In genomic region chr17:79699386-79700036, GRCh38 we compare ENCODE assay signal across 31 cellular contexts. TPM values are rescaled to one million over a fixed set of nuclear protein-coding genes. Genes with fewer than 3 reads are reported as not detected.
DNase-seq lines count a peak whose midpoint lies in the region; ATAC-seq, FAIRE-seq and TF ChIP-seq lines count a peak whose summit lies in the region.
"Had no signal": no experiment of that assay in that cellular context is flagged by ENCODE, and none has a peak within 500 bp of the region (broad histone marks: within the 10 kb centered on the region; RNA-seq: fewer than 3 reads in every experiment).

No MANE protein-coding gene starts in this region.

- peaks cover 7% of the 10 kb centered on the region for H3K27me3 Mint-ChIP-seq in activated CD8-positive, alpha-beta T cell treated with anti-CD3 and anti-CD28 coated beads, Interleukin-2, amount 10 ng/mL, durations not matched to agents 7 days and 5 days (ENCODE audit: low read depth)
- H3K27me3 Mint-ChIP-seq in naive thymus-derived CD4-positive, alpha-beta T cell = peaks cover 10 to 31% (median 21%) of the 10 kb centered on the region in 5 donors
- peaks cover 17% of the 10 kb centered on the region for H3K27me3 Mint-ChIP-seq in activated CD8-positive, alpha-beta memory T cell treated with anti-CD3 and anti-CD28 coated beads, Interleukin-2, amount 10 ng/mL, durations not matched to agents 7 days and 5 days

- H3K27me3 ChIP-seq in naive thymus-derived CD4-positive, alpha-beta T cell (ENCODE audit: control insufficient read depth in 2 of 2, insufficient read depth in 2 of 2, low read length in 2 of 2) = no peaks in the 10 kb centered on the region
- H3K27me3 ChIP-seq: uterus had no signal

- FAIRE-seq in GM12891 (lab: Jason Lieb, UNC) (peak; percentile 5), HTR-8/SVneo (lab: Jason Lieb, UNC) (peak; percentile 78)
- FAIRE-seq: keratinocyte, RCC 7860 had no signal

- no peaks in the 10 kb centered on the region for H3K9me3 ChIP-seq in naive thymus-derived CD4-positive, alpha-beta T cell (ENCODE audit: control insufficient read depth in 2 of 3, low read length in 3 of 3)
- H3K9me3 ChIP-seq: adrenal gland, body of pancreas, MG63, right atrium auricular region, SJCRH30, thoracic aorta, uterus had no signal

- intact Hi-C loops in naive thymus-derived CD4-positive, alpha-beta T cell (cut with micrococcal nuclease) = loop anchor here in 1 of 2 donors (10.0 kb wide), 1 partner anchor 615 kb away; no protein-coding TSS in a partner anchor

- DNase-seq in GM12891 (ENCODE audit: insufficient read length, low spot score) (no peak), HTR-8/SVneo (ENCODE audit: insufficient read length, low spot score) (no peak)
- DNase-seq in activated CD8-positive, alpha-beta T cell treated with anti-CD3 and anti-CD28 coated beads, Interleukin-2, amount 10 ng/mL, durations not matched to agents 7 days and 5 days = no peak
- no peak for DNase-seq in naive thymus-derived CD4-positive, alpha-beta T cell
- no peak for DNase-seq in activated CD8-positive, alpha-beta memory T cell treated with anti-CD3 and anti-CD28 coated beads, Interleukin-2, amount 10 ng/mL, durations not matched to agents 7 days and 5 days
- DNase-seq: activated CD4-positive, CD25-positive, alpha-beta regulatory T cell treated with anti-CD3 and anti-CD28 coated beads, Interleukin-2, amount 50 U/mL, for 72 hours; activated naive CD4-positive, alpha-beta T cell treated with anti-CD3 and anti-CD28 coated beads for 36 hours; activated T-cell treated with anti-CD3 and anti-CD28 coated beads, Interleukin-2, amount 50 U/mL, for 72 hours; adrenal gland; body of pancreas; CD4-positive, CD25-positive, alpha-beta regulatory T cell; MG63; NCI-H1105 treated with DMSO at 0.1 percent for 48 hours; NCI-H2029 treated with DMSO at 0.1 percent for 48 hours; NCI-H226; SJCRH30; stimulated activated CD4-positive, alpha-beta T cell treated with anti-CD3 and anti-CD28 coated beads, Interleukin-4, amount 100 ng/mL, for 24 hours; T-cell; uterus had no signal

- H3K4me3 ChIP-seq in naive thymus-derived CD4-positive, alpha-beta T cell (ENCODE audit: low read length) = no peak overlapping the region
- H3K4me3 ChIP-seq: adrenal gland, body of pancreas, MG63, right atrium auricular region, SJCRH30, thoracic aorta, uterus had no signal

- H3K36me3 ChIP-seq in naive thymus-derived CD4-positive, alpha-beta T cell (ENCODE audit: control insufficient read depth in 2 of 3, insufficient read depth in 3 of 3, low read length in 3 of 3) = no peaks in the 10 kb centered on the region
- H3K36me3 ChIP-seq: adrenal gland, MG63, right atrium auricular region, SJCRH30, thoracic aorta, uterus had no signal

- no peaks in the 10 kb centered on the region for H3K4me1 ChIP-seq in naive thymus-derived CD4-positive, alpha-beta T cell (ENCODE audit: control insufficient read depth in 2 of 2, insufficient read depth in 2 of 2, low read length in 2 of 2)
- H3K4me1 ChIP-seq: parathyroid adenoma, uterus had no signal

- CTCF ChIA-PET in activated CD8-positive, alpha-beta T cell treated with anti-CD3 and anti-CD28 coated beads, Interleukin-2, amount 10 ng/mL, durations not matched to agents 7 days and 5 days (lab: Charles Lee) = no interaction called here
- CTCF ChIA-PET in naive thymus-derived CD4-positive, alpha-beta T cell (lab: Charles Lee) = no interaction called here
- CTCF ChIA-PET in activated CD8-positive, alpha-beta memory T cell treated with anti-CD3 and anti-CD28 coated beads, Interleukin-2, amount 10 ng/mL, durations not matched to agents 7 days and 5 days (lab: Charles Lee) = interaction anchor here (1.9 kb wide), 1 partner anchor 9 kb away, joined by 4 read pairs; no protein-coding TSS in a partner anchor

- no peaks in the 10 kb centered on the region for H3K9me3 Mint-ChIP-seq in activated CD8-positive, alpha-beta T cell treated with anti-CD3 and anti-CD28 coated beads, Interleukin-2, amount 10 ng/mL, durations not matched to agents 7 days and 5 days (ENCODE audit: insufficient read depth)
- H3K9me3 Mint-ChIP-seq in naive thymus-derived CD4-positive, alpha-beta T cell = peaks cover 0 to 3% (median 0%) of the 10 kb centered on the region in 11 donors
- H3K9me3 Mint-ChIP-seq in activated CD8-positive, alpha-beta memory T cell treated with anti-CD3 and anti-CD28 coated beads, Interleukin-2, amount 10 ng/mL, durations not matched to agents 7 days and 5 days (ENCODE audit: low read depth) = no peaks in the 10 kb centered on the region
- H3K9me3 Mint-ChIP-seq: activated naive CD4-positive, alpha-beta T cell treated with anti-CD3 and anti-CD28 coated beads for 36 hours; activated T-cell treated with anti-CD3 and anti-CD28 coated beads, Interleukin-2, amount 50 U/mL, for 72 hours; CD4-positive, CD25-positive, alpha-beta regulatory T cell; stimulated activated memory B cell treated with anti-CD40 and anti-IgM and Interleukin-4, amounts not matched to agents 10 μg/mL and 1 μg/mL and 100 μg/mL, for 72 hours; T-cell had no signal

- peak; percentile 28 for ATAC-seq in activated CD8-positive, alpha-beta T cell treated with anti-CD3 and anti-CD28 coated beads, Interleukin-2, amount 10 ng/mL, durations not matched to agents 7 days and 5 days
- ATAC-seq in naive thymus-derived CD4-positive, alpha-beta T cell = peak; percentile 18
- ATAC-seq in HG03039 (IDR thresholded peaks at IDR 0.05; ENCODE audit: unreplicated experiment) (no peak), GM18909 (IDR thresholded peaks at IDR 0.05; ENCODE audit: poor library complexity, unreplicated experiment) (no peak), GM18511 (IDR thresholded peaks at IDR 0.05; ENCODE audit: unreplicated experiment) (no peak)
- no peak for ATAC-seq in activated CD8-positive, alpha-beta memory T cell treated with anti-CD3 and anti-CD28 coated beads, Interleukin-2, amount 10 ng/mL, durations not matched to agents 7 days and 5 days
- ATAC-seq: activated T-cell treated with anti-CD3 and anti-CD28 coated beads, Interleukin-2, amount 50 U/mL, for 72 hours; body of pancreas; stimulated activated memory B cell treated with anti-CD40 and anti-IgM and Interleukin-4, amounts not matched to agents 10 μg/mL and 1 μg/mL and 100 μg/mL, for 72 hours had no signal

- no peak for TF ChIP-seq POLR2A in GM12891 (IDR thresholded peaks at IDR 0.05; ENCODE audit: low read depth, low read length)

- no peaks in the 10 kb centered on the region for H3K36me3 Mint-ChIP-seq in activated CD8-positive, alpha-beta T cell treated with anti-CD3 and anti-CD28 coated beads, Interleukin-2, amount 10 ng/mL, durations not matched to agents 7 days and 5 days (ENCODE audit: low read depth)
- no peaks in the 10 kb centered on the region for H3K36me3 Mint-ChIP-seq in naive thymus-derived CD4-positive, alpha-beta T cell
- H3K36me3 Mint-ChIP-seq in activated CD8-positive, alpha-beta memory T cell treated with anti-CD3 and anti-CD28 coated beads, Interleukin-2, amount 10 ng/mL, durations not matched to agents 7 days and 5 days = no peaks in the 10 kb centered on the region
- H3K36me3 Mint-ChIP-seq: CD4-positive, CD25-positive, alpha-beta regulatory T cell; stimulated activated memory B cell treated with anti-CD40 and anti-IgM and Interleukin-4, amounts not matched to agents 10 μg/mL and 1 μg/mL and 100 μg/mL, for 72 hours; T-cell had no signal

- H3K27ac Mint-ChIP-seq in activated CD8-positive, alpha-beta T cell treated with anti-CD3 and anti-CD28 coated beads, Interleukin-2, amount 10 ng/mL, durations not matched to agents 7 days and 5 days = no peak overlapping the region
- no peak overlapping the region for H3K27ac Mint-ChIP-seq in naive thymus-derived CD4-positive, alpha-beta T cell
- no peak overlapping the region for H3K27ac Mint-ChIP-seq in activated CD8-positive, alpha-beta memory T cell treated with anti-CD3 and anti-CD28 coated beads, Interleukin-2, amount 10 ng/mL, durations not matched to agents 7 days and 5 days
- H3K27ac Mint-ChIP-seq: activated naive CD4-positive, alpha-beta T cell treated with anti-CD3 and anti-CD28 coated beads for 36 hours; activated T-cell treated with anti-CD3 and anti-CD28 coated beads, Interleukin-2, amount 50 U/mL, for 72 hours; CD4-positive, CD25-positive, alpha-beta regulatory T cell; stimulated activated memory B cell treated with anti-CD40 and anti-IgM and Interleukin-4, amounts not matched to agents 10 μg/mL and 1 μg/mL and 100 μg/mL, for 72 hours; T-cell had no signal

- POLR2A ChIA-PET in activated CD8-positive, alpha-beta T cell treated with anti-CD3 and anti-CD28 coated beads, Interleukin-2, amount 10 ng/mL, durations not matched to agents 7 days and 5 days (lab: Charles Lee) = no interaction called here
- POLR2A ChIA-PET in naive thymus-derived CD4-positive, alpha-beta T cell (lab: Charles Lee) = no interaction called here

- H3K27ac ChIP-seq in naive thymus-derived CD4-positive, alpha-beta T cell (ENCODE audit: low read depth, low read length) = no peak overlapping the region
- H3K27ac ChIP-seq: adrenal gland, body of pancreas, parathyroid adenoma, right atrium auricular region, SJCRH30, thoracic aorta, uterus had no signal

- no peaks in the 10 kb centered on the region for H3K4me1 Mint-ChIP-seq in activated CD8-positive, alpha-beta T cell treated with anti-CD3 and anti-CD28 coated beads, Interleukin-2, amount 10 ng/mL, durations not matched to agents 7 days and 5 days (ENCODE audit: low read depth)
- peaks cover 0 to 15% (median 5%) of the 10 kb centered on the region in 7 donors for H3K4me1 Mint-ChIP-seq in naive thymus-derived CD4-positive, alpha-beta T cell
- H3K4me1 Mint-ChIP-seq in activated CD8-positive, alpha-beta memory T cell treated with anti-CD3 and anti-CD28 coated beads, Interleukin-2, amount 10 ng/mL, durations not matched to agents 7 days and 5 days = no peaks in the 10 kb centered on the region

- no peak overlapping the region for H3K4me3 Mint-ChIP-seq in activated CD8-positive, alpha-beta T cell treated with anti-CD3 and anti-CD28 coated beads, Interleukin-2, amount 10 ng/mL, durations not matched to agents 7 days and 5 days
- H3K4me3 Mint-ChIP-seq in naive thymus-derived CD4-positive, alpha-beta T cell = no peak overlapping the region
- no peak overlapping the region for H3K4me3 Mint-ChIP-seq in activated CD8-positive, alpha-beta memory T cell treated with anti-CD3 and anti-CD28 coated beads, Interleukin-2, amount 10 ng/mL, durations not matched to agents 7 days and 5 days
- H3K4me3 Mint-ChIP-seq: activated naive CD4-positive, alpha-beta T cell treated with anti-CD3 and anti-CD28 coated beads for 36 hours; activated T-cell treated with anti-CD3 and anti-CD28 coated beads, Interleukin-2, amount 50 U/mL, for 72 hours; CD4-positive, CD25-positive, alpha-beta regulatory T cell; stimulated activated memory B cell treated with anti-CD40 and anti-IgM and Interleukin-4, amounts not matched to agents 10 μg/mL and 1 μg/mL and 100 μg/mL, for 72 hours; T-cell had no signal

TF ChIP-seq in GM12891, 5 proteins besides CTCF, POLR2A, EP300 and RAD21 (continues in another document):
- TF ChIP-seq POLR2AphosphoS5 (IDR thresholded peaks at IDR 0.05; ENCODE audit: low read depth, low read length) = no peak

RNA-seq across cellular contexts. Expression of gene ENPP7, which starts 31.2 kb away (rescaled TPM):
- 0.14 TPM for polyA plus RNA-seq in GM12891 (2012; ENCODE audit: low read depth, missing spikeins)
- total RNA-seq in activated CD8-positive, alpha-beta T cell treated with anti-CD3 and anti-CD28 coated beads, Interleukin-2, amount 10 ng/mL, durations not matched to agents 7 days and 5 days = under 1 TPM in 1 of 2 experiments, not detected in 1; 0.13 TPM
- total RNA-seq in naive thymus-derived CD4-positive, alpha-beta T cell = not detected
- polyA plus RNA-seq in naive thymus-derived CD4-positive, alpha-beta T cell = under 1 TPM in 1 of 2 donors, not detected in 1; 0.12 TPM
- total RNA-seq in activated CD8-positive, alpha-beta memory T cell treated with anti-CD3 and anti-CD28 coated beads, Interleukin-2, amount 10 ng/mL, durations not matched to agents 7 days and 5 days = under 1 TPM; 0.23 TPM
- total RNA-seq: activated naive CD4-positive, alpha-beta T cell treated with anti-CD3 and anti-CD28 coated beads for 36 hours; activated T-cell treated with anti-CD3 and anti-CD28 coated beads, Interleukin-2, amount 50 U/mL, for 72 hours; adrenal gland; body of pancreas; CD4-positive, CD25-positive, alpha-beta regulatory T cell; cerebellum; Daoy; right atrium auricular region; SJCRH30; thoracic aorta; uterus had no signal
- polyA plus RNA-seq: adrenal gland, keratinocyte, neural cell had no signal

Comparison
In these comparisons a context has a peak if more than half of its experiments do, and no peak if none do; other contexts are left out.
1. ATAC-seq: peak in activated CD8-positive, alpha-beta T cell treated with anti-CD3 and anti-CD28 coated beads, Interleukin-2, amount 10 ng/mL, durations not matched to agents 7 days and 5 days (single experiment) and naive thymus-derived CD4-positive, alpha-beta T cell (single experiment); none in HG03039 (single experiment), GM18909 (single experiment), GM18511 (single experiment) and activated CD8-positive, alpha-beta memory T cell treated with anti-CD3 and anti-CD28 coated beads, Interleukin-2, amount 10 ng/mL, durations not matched to agents 7 days and 5 days (single experiment).